In the genomic region with DNA sequence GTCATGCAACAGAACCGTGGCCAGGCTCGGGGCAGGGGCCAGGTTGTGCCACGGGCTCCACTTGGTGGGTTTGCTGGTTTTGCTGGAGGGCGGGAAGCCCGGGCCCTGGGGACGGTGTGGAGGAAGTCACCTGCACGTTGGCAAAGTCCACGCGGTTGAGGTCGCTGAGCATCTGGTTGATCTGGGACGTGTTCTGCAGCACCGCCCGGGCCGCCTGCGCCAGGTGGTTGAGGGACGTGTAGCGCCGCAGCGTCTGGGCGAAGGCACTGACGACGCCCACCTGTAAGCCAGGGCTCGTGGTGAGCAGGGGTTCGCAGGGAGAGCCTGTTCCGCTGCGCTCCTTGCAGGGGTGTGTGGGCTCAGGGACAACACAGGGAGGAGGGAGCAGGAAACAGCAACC, we compare ENCODE assay signal across 37 cellular contexts.
"Had no signal": no experiment of that assay in that cellular context is flagged by ENCODE, and none has a peak within 500 bp of the region (broad histone marks: within the 10 kb centered on the region; RNA-seq: fewer than 3 reads in every experiment).

No MANE protein-coding gene starts in this region.

- DNase-seq: activated B cell treated with CpG ODN at 0.5 μM for 24 hours; activated CD4-positive, alpha-beta memory T cell treated with anti-CD3 and anti-CD28 coated beads for 36 hours; activated CD4-positive, alpha-beta T cell treated with anti-CD3 and anti-CD28 coated beads for 4 hours; activated CD4-positive, alpha-beta T cell treated with anti-CD3 and anti-CD28 coated beads, Interleukin-2, amount 10 ng/mL, durations not matched to agents 24 days and 14 days; activated CD4-positive, alpha-beta T cell treated with anti-CD3 and anti-CD28 coated beads, Interleukin-2, amount 50 U/mL, for 1 hour; activated CD4-positive, alpha-beta T cell treated with anti-CD3 and anti-CD28 coated beads, Interleukin-2, amount 50 U/mL, for 4 hours; activated CD4-positive, CD25-positive, alpha-beta regulatory T cell treated with anti-CD3 and anti-CD28 coated beads, Interleukin-2, amount 50 U/mL, for 72 hours; activated CD8-positive, alpha-beta memory T cell treated with anti-CD3 and anti-CD28 coated beads, Interleukin-2, amount 50 U/mL, for 4 hours; activated CD8-positive, alpha-beta T cell treated with anti-CD3 and anti-CD28 coated beads for 36 hours; activated effector memory CD4-positive, alpha-beta T cell treated with anti-CD3 and anti-CD28 coated beads, Interleukin-2, amount 50 U/mL, for 16 hours; activated gamma-delta T cell treated with Interleukin-2 at 50 U/mL for 16 hours; activated naive CD4-positive, alpha-beta T cell; activated naive CD4-positive, alpha-beta T cell treated with anti-CD3 and anti-CD28 coated beads for 36 hours; activated naive CD4-positive, alpha-beta T cell treated with anti-CD3 and anti-CD28 coated beads, Interleukin-2, amount 50 U/mL, for 16 hours; activated naive CD8-positive, alpha-beta T cell treated with anti-CD3 and anti-CD28 coated beads for 36 hours; activated T-cell treated with anti-CD3 and anti-CD28 coated beads for 4 hours; activated T-cell treated with anti-CD3 and anti-CD28 coated beads, Interleukin-2, amount 50 U/mL, for 1 hour; activated T-cell treated with anti-CD3 and anti-CD28 coated beads, Interleukin-2, amount 50 U/mL, for 4 hours; activated T-cell treated with anti-CD3 and anti-CD28 coated beads, Interleukin-2, amount 50 U/mL, for 72 hours; adrenal gland; amniotic stem cell; aorta; body of pancreas; brain microvascular endothelial cell; central memory CD4-positive, alpha-beta T cell; T-helper 1 cell; T-helper 2 cell; T-helper 9 cell had no signal

- FAIRE-seq: astrocyte, TTC549 had no signal

- H3K4me1 Mint-ChIP-seq: activated B cell treated with CpG ODN at 0.5 μM for 24 hours; activated CD4-positive, alpha-beta T cell treated with anti-CD3 and anti-CD28 coated beads, Interleukin-2, amount 10 ng/mL, durations not matched to agents 24 days and 14 days; activated naive CD8-positive, alpha-beta T cell treated with anti-CD3 and anti-CD28 coated beads for 36 hours; activated T-helper 17 cell treated with anti-CD3 and anti-CD28 coated beads, Interleukin-2, amount 50 U/mL, for 72 hours had no signal

- H3K4me1 ChIP-seq: adrenal gland, body of pancreas, breast epithelium had no signal

- H3K27ac ChIP-seq: adrenal gland, body of pancreas, brain microvascular endothelial cell, breast epithelium, VCaP had no signal

- H3K36me3 ChIP-seq: adrenal gland, brain microvascular endothelial cell, breast epithelium had no signal

- H3K27me3 Mint-ChIP-seq: activated B cell treated with CpG ODN at 0.5 μM for 24 hours; activated CD4-positive, alpha-beta memory T cell treated with anti-CD3 and anti-CD28 coated beads for 36 hours; activated CD4-positive, alpha-beta T cell treated with anti-CD3 and anti-CD28 coated beads, Interleukin-2, amount 10 ng/mL, durations not matched to agents 24 days and 14 days; activated CD8-positive, alpha-beta T cell treated with anti-CD3 and anti-CD28 coated beads for 36 hours; activated naive CD8-positive, alpha-beta T cell treated with anti-CD3 and anti-CD28 coated beads for 36 hours; activated T-helper 17 cell treated with anti-CD3 and anti-CD28 coated beads, Interleukin-2, amount 50 U/mL, for 72 hours had no signal

- H3K9me3 Mint-ChIP-seq: activated CD4-positive, alpha-beta T cell treated with anti-CD3 and anti-CD28 coated beads, Interleukin-2, amount 10 ng/mL, durations not matched to agents 24 days and 14 days; activated naive CD4-positive, alpha-beta T cell treated with anti-CD3 and anti-CD28 coated beads, Interleukin-2, amount 50 U/mL, for 72 hours; activated T-cell treated with anti-CD3 and anti-CD28 coated beads, Interleukin-2, amount 50 U/mL, for 4 hours; activated T-helper 1 cell treated with anti-CD3 and anti-CD28 coated beads, Interleukin-12 subunit alpha, Interleukin-12 subunit beta, Interleukin-2, Interleukin-4 antibody, amounts not matched to agents 30 ng/mL and 10 ng/mL and 1 ng/mL, durations not matched to agents 14 hours and 24 hours and 36 hours; activated T-helper 17 cell treated with anti-CD3 and anti-CD28 coated beads, Interleukin-2, amount 50 U/mL, for 72 hours; T-helper 1 cell treated with Interleukin-12 subunit alpha and Interleukin-12 subunit beta and Interleukin-4 antibody, amounts not matched to agents 30 μg/mL and 1 μg/mL, for 36 hours; T-helper 2 cell treated with Interferon-gamma antibody and Interleukin-4, amounts not matched to agents 5 μg/mL and 100 μg/mL, for 36 hours had no signal

- H3K27me3 ChIP-seq: adrenal gland, body of pancreas, brain microvascular endothelial cell, breast epithelium had no signal

- H3K27ac Mint-ChIP-seq: activated B cell treated with CpG ODN at 0.5 μM for 24 hours; activated CD4-positive, alpha-beta memory T cell treated with anti-CD3 and anti-CD28 coated beads for 36 hours; activated CD4-positive, alpha-beta T cell treated with anti-CD3 and anti-CD28 coated beads, Interleukin-2, amount 10 ng/mL, durations not matched to agents 24 days and 14 days; activated CD8-positive, alpha-beta T cell treated with anti-CD3 and anti-CD28 coated beads for 36 hours; activated naive CD4-positive, alpha-beta T cell treated with anti-CD3 and anti-CD28 coated beads for 36 hours; activated naive CD8-positive, alpha-beta T cell treated with anti-CD3 and anti-CD28 coated beads for 36 hours; activated T-cell treated with anti-CD3 and anti-CD28 coated beads, Interleukin-2, amount 50 U/mL, for 72 hours; activated T-helper 1 cell treated with anti-CD3 and anti-CD28 coated beads, Interleukin-12 subunit alpha, Interleukin-12 subunit beta, Interleukin-2, Interleukin-4 antibody, amounts not matched to agents 30 ng/mL and 10 ng/mL and 1 ng/mL, durations not matched to agents 14 hours and 24 hours and 36 hours; activated T-helper 17 cell treated with anti-CD3 and anti-CD28 coated beads, Interleukin-2, amount 50 U/mL, for 72 hours; T-helper 1 cell treated with Interleukin-12 subunit alpha and Interleukin-12 subunit beta and Interleukin-4 antibody, amounts not matched to agents 30 μg/mL and 1 μg/mL, for 36 hours; T-helper 2 cell treated with Interferon-gamma antibody and Interleukin-4, amounts not matched to agents 5 μg/mL and 100 μg/mL, for 36 hours had no signal

- H3K4me3 ChIP-seq: adrenal gland, body of pancreas, breast epithelium had no signal

- ATAC-seq: activated CD8-positive, alpha-beta T cell treated with anti-CD3 and anti-CD28 coated beads for 36 hours; activated naive CD4-positive, alpha-beta T cell treated with anti-CD3 and anti-CD28 coated beads, Interleukin-2, amount 50 U/mL, for 72 hours; activated T-cell treated with anti-CD3 and anti-CD28 coated beads, Interleukin-2, amount 50 U/mL, for 4 hours; activated T-cell treated with anti-CD3 and anti-CD28 coated beads, Interleukin-2, amount 50 U/mL, for 72 hours; activated T-helper 17 cell treated with anti-CD3 and anti-CD28 coated beads, Interleukin-2, amount 50 U/mL, for 72 hours; body of pancreas had no signal

- H3K4me3 Mint-ChIP-seq: activated B cell treated with CpG ODN at 0.5 μM for 24 hours; activated CD4-positive, alpha-beta memory T cell treated with anti-CD3 and anti-CD28 coated beads for 36 hours; activated CD4-positive, alpha-beta T cell treated with anti-CD3 and anti-CD28 coated beads, Interleukin-2, amount 10 ng/mL, durations not matched to agents 24 days and 14 days; activated CD8-positive, alpha-beta T cell treated with anti-CD3 and anti-CD28 coated beads for 36 hours; activated naive CD4-positive, alpha-beta T cell treated with anti-CD3 and anti-CD28 coated beads for 36 hours; activated naive CD8-positive, alpha-beta T cell treated with anti-CD3 and anti-CD28 coated beads for 36 hours; activated T-cell treated with anti-CD3 and anti-CD28 coated beads, Interleukin-2, amount 50 U/mL, for 4 hours; activated T-cell treated with anti-CD3 and anti-CD28 coated beads, Interleukin-2, amount 50 U/mL, for 72 hours; activated T-helper 1 cell treated with anti-CD3 and anti-CD28 coated beads, Interleukin-12 subunit alpha, Interleukin-12 subunit beta, Interleukin-2, Interleukin-4 antibody, amounts not matched to agents 30 ng/mL and 10 ng/mL and 1 ng/mL, durations not matched to agents 14 hours and 24 hours and 36 hours; activated T-helper 17 cell treated with anti-CD3 and anti-CD28 coated beads, Interleukin-2, amount 50 U/mL, for 72 hours; T-helper 1 cell treated with Interleukin-12 subunit alpha and Interleukin-12 subunit beta and Interleukin-4 antibody, amounts not matched to agents 30 μg/mL and 1 μg/mL, for 36 hours; T-helper 2 cell treated with Interferon-gamma antibody and Interleukin-4, amounts not matched to agents 5 μg/mL and 100 μg/mL, for 36 hours had no signal

- H3K9me3 ChIP-seq: adrenal gland, body of pancreas, breast epithelium had no signal
